1 cellular context compared by ENCODE assay signal in the genomic region with DNA sequence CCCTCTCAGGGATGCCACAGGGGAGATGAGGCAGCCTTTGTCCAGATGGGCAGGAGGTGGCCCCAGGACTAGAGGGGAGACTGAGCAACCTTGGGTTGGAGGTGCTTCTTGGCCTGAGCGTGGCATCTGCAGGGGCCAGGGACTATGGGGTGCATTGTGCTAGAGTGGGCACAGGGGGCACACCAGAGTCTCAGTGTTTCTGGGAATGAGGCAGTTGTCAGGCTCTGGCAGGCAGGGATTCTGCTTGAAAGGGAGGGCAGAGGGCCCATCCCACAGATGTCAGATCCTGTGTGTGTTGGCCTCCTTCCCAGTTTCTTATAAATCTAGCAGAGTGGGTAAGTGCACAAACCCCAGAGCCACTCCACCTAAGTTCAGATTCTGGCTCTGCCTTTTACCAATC.
TF ChIP-seq lines count a peak whose summit lies in the region.

No MANE protein-coding gene starts in this region.

TF ChIP-seq in WTC11, 78 proteins besides CTCF, POLR2A, EP300 and RAD21 (continued from another document):
- no peak for TF ChIP-seq FOXJ3 (CRISPR knock-in tag; IDR thresholded peaks at IDR 0.05; ENCODE audit: borderline replicate concordance)
- TF ChIP-seq NR1H2 (CRISPR knock-in tag; IDR thresholded peaks at IDR 0.05) = no peak
- TF ChIP-seq MYBL2 (CRISPR knock-in tag; IDR thresholded peaks at IDR 0.05) = no peak
